In the genomic region with DNA sequence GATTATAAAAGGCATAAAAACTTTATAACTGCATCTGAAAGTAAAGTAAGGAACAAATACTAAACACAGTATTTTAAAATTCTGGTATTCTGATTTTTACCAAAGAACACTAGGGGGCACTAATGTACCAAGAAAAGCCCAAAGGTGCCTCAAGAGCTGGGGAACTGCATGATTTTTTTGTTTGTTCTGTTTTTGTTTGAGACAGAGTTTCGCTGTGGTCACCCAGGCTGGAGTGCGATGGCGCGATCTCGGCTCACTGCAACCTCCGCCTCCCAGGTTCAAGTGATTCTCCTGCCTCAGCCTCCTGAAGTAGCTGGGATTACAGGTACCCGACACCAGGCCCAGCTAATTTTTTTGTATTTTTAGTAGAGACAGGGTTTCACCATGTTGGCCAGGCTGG, we compare ENCODE assay signal across 1 cellular context.
TF ChIP-seq lines count a peak whose summit lies in the region.

No MANE protein-coding gene starts in this region.

TF ChIP-seq in H1, 55 proteins besides CTCF, POLR2A, EP300 and RAD21:
- TF ChIP-seq, protein P1, sequence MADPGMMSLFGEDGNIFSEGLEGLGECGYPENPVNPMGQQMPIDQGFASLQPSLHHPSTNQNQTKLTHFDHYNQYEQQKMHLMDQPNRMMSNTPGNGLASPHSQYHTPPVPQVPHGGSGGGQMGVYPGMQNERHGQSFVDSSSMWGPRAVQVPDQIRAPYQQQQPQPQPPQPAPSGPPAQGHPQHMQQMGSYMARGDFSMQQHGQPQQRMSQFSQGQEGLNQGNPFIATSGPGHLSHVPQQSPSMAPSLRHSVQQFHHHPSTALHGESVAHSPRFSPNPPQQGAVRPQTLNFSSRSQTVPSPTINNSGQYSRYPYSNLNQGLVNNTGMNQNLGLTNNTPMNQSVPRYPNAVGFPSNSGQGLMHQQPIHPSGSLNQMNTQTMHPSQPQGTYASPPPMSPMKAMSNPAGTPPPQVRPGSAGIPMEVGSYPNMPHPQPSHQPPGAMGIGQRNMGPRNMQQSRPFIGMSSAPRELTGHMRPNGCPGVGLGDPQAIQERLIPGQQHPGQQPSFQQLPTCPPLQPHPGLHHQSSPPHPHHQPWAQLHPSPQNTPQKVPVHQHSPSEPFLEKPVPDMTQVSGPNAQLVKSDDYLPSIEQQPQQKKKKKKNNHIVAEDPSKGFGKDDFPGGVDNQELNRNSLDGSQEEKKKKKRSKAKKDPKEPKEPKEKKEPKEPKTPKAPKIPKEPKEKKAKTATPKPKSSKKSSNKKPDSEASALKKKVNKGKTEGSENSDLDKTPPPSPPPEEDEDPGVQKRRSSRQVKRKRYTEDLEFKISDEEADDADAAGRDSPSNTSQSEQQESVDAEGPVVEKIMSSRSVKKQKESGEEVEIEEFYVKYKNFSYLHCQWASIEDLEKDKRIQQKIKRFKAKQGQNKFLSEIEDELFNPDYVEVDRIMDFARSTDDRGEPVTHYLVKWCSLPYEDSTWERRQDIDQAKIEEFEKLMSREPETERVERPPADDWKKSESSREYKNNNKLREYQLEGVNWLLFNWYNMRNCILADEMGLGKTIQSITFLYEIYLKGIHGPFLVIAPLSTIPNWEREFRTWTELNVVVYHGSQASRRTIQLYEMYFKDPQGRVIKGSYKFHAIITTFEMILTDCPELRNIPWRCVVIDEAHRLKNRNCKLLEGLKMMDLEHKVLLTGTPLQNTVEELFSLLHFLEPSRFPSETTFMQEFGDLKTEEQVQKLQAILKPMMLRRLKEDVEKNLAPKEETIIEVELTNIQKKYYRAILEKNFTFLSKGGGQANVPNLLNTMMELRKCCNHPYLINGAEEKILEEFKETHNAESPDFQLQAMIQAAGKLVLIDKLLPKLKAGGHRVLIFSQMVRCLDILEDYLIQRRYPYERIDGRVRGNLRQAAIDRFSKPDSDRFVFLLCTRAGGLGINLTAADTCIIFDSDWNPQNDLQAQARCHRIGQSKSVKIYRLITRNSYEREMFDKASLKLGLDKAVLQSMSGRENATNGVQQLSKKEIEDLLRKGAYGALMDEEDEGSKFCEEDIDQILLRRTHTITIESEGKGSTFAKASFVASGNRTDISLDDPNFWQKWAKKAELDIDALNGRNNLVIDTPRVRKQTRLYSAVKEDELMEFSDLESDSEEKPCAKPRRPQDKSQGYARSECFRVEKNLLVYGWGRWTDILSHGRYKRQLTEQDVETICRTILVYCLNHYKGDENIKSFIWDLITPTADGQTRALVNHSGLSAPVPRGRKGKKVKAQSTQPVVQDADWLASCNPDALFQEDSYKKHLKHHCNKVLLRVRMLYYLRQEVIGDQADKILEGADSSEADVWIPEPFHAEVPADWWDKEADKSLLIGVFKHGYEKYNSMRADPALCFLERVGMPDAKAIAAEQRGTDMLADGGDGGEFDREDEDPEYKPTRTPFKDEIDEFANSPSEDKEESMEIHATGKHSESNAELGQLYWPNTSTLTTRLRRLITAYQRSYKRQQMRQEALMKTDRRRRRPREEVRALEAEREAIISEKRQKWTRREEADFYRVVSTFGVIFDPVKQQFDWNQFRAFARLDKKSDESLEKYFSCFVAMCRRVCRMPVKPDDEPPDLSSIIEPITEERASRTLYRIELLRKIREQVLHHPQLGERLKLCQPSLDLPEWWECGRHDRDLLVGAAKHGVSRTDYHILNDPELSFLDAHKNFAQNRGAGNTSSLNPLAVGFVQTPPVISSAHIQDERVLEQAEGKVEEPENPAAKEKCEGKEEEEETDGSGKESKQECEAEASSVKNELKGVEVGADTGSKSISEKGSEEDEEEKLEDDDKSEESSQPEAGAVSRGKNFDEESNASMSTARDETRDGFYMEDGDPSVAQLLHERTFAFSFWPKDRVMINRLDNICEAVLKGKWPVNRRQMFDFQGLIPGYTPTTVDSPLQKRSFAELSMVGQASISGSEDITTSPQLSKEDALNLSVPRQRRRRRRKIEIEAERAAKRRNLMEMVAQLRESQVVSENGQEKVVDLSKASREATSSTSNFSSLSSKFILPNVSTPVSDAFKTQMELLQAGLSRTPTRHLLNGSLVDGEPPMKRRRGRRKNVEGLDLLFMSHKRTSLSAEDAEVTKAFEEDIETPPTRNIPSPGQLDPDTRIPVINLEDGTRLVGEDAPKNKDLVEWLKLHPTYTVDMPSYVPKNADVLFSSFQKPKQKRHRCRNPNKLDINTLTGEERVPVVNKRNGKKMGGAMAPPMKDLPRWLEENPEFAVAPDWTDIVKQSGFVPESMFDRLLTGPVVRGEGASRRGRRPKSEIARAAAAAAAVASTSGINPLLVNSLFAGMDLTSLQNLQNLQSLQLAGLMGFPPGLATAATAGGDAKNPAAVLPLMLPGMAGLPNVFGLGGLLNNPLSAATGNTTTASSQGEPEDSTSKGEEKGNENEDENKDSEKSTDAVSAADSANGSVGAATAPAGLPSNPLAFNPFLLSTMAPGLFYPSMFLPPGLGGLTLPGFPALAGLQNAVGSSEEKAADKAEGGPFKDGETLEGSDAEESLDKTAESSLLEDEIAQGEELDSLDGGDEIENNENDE (IDR thresholded peaks at IDR 0.05; ENCODE audit: insufficient replicate concordance, low read length): peak; percentile 34
